In the genomic region with DNA sequence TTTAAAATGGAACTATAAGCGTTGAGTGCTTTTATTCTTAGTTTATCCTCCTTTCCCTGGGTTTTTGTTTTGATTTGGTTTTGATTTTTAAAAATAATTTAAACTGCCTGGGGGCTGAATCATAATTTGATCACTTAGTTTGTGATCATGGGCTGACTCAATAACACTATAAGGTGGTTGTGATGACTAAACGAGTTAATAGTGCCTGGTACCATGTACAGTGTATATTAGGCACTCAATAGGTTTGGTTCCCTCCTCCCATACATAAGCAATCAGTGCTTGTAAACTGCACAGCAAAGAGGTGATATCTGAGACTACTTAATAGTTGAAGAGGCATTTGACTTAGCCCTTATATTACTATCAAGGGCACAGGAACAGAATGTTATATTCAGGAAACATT, we compare ENCODE assay signal across 34 cellular contexts.
"Had no signal": no experiment of that assay in that cellular context is flagged by ENCODE, and none has a peak within 500 bp of the region (broad histone marks: within the 10 kb centered on the region; RNA-seq: fewer than 3 reads in every experiment).

No MANE protein-coding gene starts in this region.

- H3K27me3 Mint-ChIP-seq: T-helper 17 cell had no signal

- H3K4me3 Mint-ChIP-seq: activated B cell treated with CpG ODN at 0.5 μM for 24 hours; activated CD8-positive, alpha-beta T cell treated with anti-CD3 and anti-CD28 coated beads for 36 hours; activated naive CD4-positive, alpha-beta T cell treated with anti-CD3 and anti-CD28 coated beads for 36 hours; activated naive CD4-positive, alpha-beta T cell treated with anti-CD3 and anti-CD28 coated beads, Interleukin-2, amount 50 U/mL, for 24 hours; activated naive CD8-positive, alpha-beta T cell treated with anti-CD3 and anti-CD28 coated beads for 36 hours; activated naive CD8-positive, alpha-beta T cell treated with anti-CD3 and anti-CD28 coated beads, Interleukin-2, amount 50 U/mL, for 24 hours; activated T-cell treated with anti-CD3 and anti-CD28 coated beads, Interleukin-2, amount 50 U/mL, for 4 hours; T-helper 17 cell; T-helper 2 cell treated with Interferon-gamma antibody and Interleukin-4, amounts not matched to agents 5 μg/mL and 100 μg/mL, for 36 hours had no signal

- DNase-seq: activated B cell treated with CpG ODN at 0.5 μM for 24 hours; activated CD4-positive, alpha-beta T cell treated with anti-CD3 and anti-CD28 coated beads for 1 hour; activated CD4-positive, alpha-beta T cell treated with anti-CD3 and anti-CD28 coated beads for 4 hours; activated CD4-positive, alpha-beta T cell treated with anti-CD3 and anti-CD28 coated beads, Interleukin-2, amount 50 U/mL, for 1 hour; activated CD4-positive, alpha-beta T cell treated with anti-CD3 and anti-CD28 coated beads, Interleukin-2, amount 50 U/mL, for 48 hours; activated CD8-positive, alpha-beta memory T cell treated with anti-CD3 and anti-CD28 coated beads for 24 hours; activated CD8-positive, alpha-beta T cell treated with anti-CD3 and anti-CD28 coated beads for 36 hours; activated effector memory CD4-positive, alpha-beta T cell treated with anti-CD3 and anti-CD28 coated beads, Interleukin-2, amount 50 U/mL, for 16 hours; activated naive CD4-positive, alpha-beta T cell treated with anti-CD3 and anti-CD28 coated beads for 36 hours; activated naive CD8-positive, alpha-beta T cell treated with anti-CD3 and anti-CD28 coated beads for 36 hours; activated naive CD8-positive, alpha-beta T cell treated with anti-CD3 and anti-CD28 coated beads, Interleukin-2, amount 50 U/mL, for 24 hours; activated T-cell treated with anti-CD3 and anti-CD28 coated beads, Interleukin-2, amount 50 U/mL, for 4 hours; adrenal gland; amygdala; aorta; body of pancreas; central memory CD4-positive, alpha-beta T cell; cerebellar nuclear complex; colonic mucosa; effector CD8-positive, alpha-beta T cell; esophagus squamous epithelium; glutamatergic neuron; heart left ventricle; T-helper 1 cell; T-helper 17 cell; T1000; WERI-Rb-1 had no signal

- H3K27ac Mint-ChIP-seq: activated B cell treated with CpG ODN at 0.5 μM for 24 hours; activated CD8-positive, alpha-beta T cell treated with anti-CD3 and anti-CD28 coated beads for 36 hours; activated naive CD4-positive, alpha-beta T cell treated with anti-CD3 and anti-CD28 coated beads for 36 hours; activated naive CD4-positive, alpha-beta T cell treated with anti-CD3 and anti-CD28 coated beads, Interleukin-2, amount 50 U/mL, for 24 hours; activated naive CD8-positive, alpha-beta T cell treated with anti-CD3 and anti-CD28 coated beads for 36 hours; activated naive CD8-positive, alpha-beta T cell treated with anti-CD3 and anti-CD28 coated beads, Interleukin-2, amount 50 U/mL, for 24 hours; activated T-helper 2 cell treated with anti-CD3 and anti-CD28 coated beads, Interferon-gamma antibody, Interleukin-2, Interleukin-4, amounts not matched to agents 10 μg/mL and 5 μg/mL and 100 μg/mL, durations not matched to agents 14 hours and 24 hours and 36 hours; T-helper 17 cell; T-helper 2 cell treated with Interferon-gamma antibody and Interleukin-4, amounts not matched to agents 5 μg/mL and 100 μg/mL, for 36 hours had no signal

- H3K4me3 ChIP-seq: adrenal gland, body of pancreas, cardiac muscle cell, colonic mucosa, esophagus squamous epithelium, heart left ventricle had no signal

- H3K9me3 Mint-ChIP-seq: activated B cell treated with CpG ODN at 0.5 μM for 24 hours; activated CD8-positive, alpha-beta T cell treated with anti-CD3 and anti-CD28 coated beads for 36 hours; activated naive CD4-positive, alpha-beta T cell treated with anti-CD3 and anti-CD28 coated beads for 36 hours; activated naive CD4-positive, alpha-beta T cell treated with anti-CD3 and anti-CD28 coated beads, Interleukin-2, amount 50 U/mL, for 24 hours; activated naive CD8-positive, alpha-beta T cell treated with anti-CD3 and anti-CD28 coated beads for 36 hours; activated naive CD8-positive, alpha-beta T cell treated with anti-CD3 and anti-CD28 coated beads, Interleukin-2, amount 50 U/mL, for 24 hours; activated T-cell treated with anti-CD3 and anti-CD28 coated beads, Interleukin-2, amount 50 U/mL, for 4 hours; activated T-helper 2 cell treated with anti-CD3 and anti-CD28 coated beads, Interferon-gamma antibody, Interleukin-2, Interleukin-4, amounts not matched to agents 10 μg/mL and 5 μg/mL and 100 μg/mL, durations not matched to agents 14 hours and 24 hours and 36 hours; T-helper 2 cell treated with Interferon-gamma antibody and Interleukin-4, amounts not matched to agents 5 μg/mL and 100 μg/mL, for 36 hours had no signal

- H3K36me3 Mint-ChIP-seq: activated naive CD4-positive, alpha-beta T cell treated with anti-CD3 and anti-CD28 coated beads, Interleukin-2, amount 50 U/mL, for 24 hours; activated naive CD8-positive, alpha-beta T cell treated with anti-CD3 and anti-CD28 coated beads for 36 hours had no signal

- FAIRE-seq: endometrium, endothelial cell of umbilical vein, frontal cortex had no signal

- H3K4me1 Mint-ChIP-seq: activated B cell treated with CpG ODN at 0.5 μM for 24 hours had no signal

- H3K27me3 ChIP-seq: adrenal gland, body of pancreas, cardiac muscle cell, colonic mucosa, esophagus squamous epithelium, heart left ventricle had no signal

- H3K36me3 ChIP-seq: adrenal gland, cardiac muscle cell, colonic mucosa, esophagus squamous epithelium, heart left ventricle, WERI-Rb-1 had no signal

- ATAC-seq: activated CD8-positive, alpha-beta T cell treated with anti-CD3 and anti-CD28 coated beads for 36 hours; activated naive CD8-positive, alpha-beta T cell treated with anti-CD3 and anti-CD28 coated beads, Interleukin-2, amount 50 U/mL, for 24 hours; activated T-cell treated with anti-CD3 and anti-CD28 coated beads, Interleukin-2, amount 50 U/mL, for 4 hours; body of pancreas; T-helper 17 cell had no signal
